In the genomic region with DNA sequence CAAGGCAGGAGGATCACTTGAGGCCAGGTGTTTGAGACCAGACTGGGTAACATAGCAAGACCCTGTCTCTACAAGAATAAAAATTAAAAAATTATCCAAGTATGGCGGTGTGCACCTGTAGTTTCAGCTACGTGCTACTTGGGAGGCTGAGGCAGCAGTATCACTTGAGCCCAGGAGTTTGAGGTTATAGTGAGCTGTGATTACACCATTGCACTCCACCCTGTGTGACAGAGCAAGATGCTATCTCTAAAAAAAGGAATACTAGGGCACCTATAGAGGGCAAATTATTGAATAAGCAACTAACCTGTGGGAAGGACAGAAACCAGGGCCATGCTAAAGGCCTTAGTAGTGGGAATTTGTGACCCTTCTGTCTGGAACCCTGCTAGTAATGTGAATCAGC, we compare ENCODE assay signal across 8 cellular contexts.
"Had no signal": no experiment of that assay in that cellular context is flagged by ENCODE, and none has a peak within 500 bp of the region (broad histone marks: within the 10 kb centered on the region; RNA-seq: fewer than 3 reads in every experiment).

No MANE protein-coding gene starts in this region.

- H3K9me3 Mint-ChIP-seq: IgD-negative memory B cell had no signal

- H3K27ac Mint-ChIP-seq: IgD-negative memory B cell had no signal

- ATAC-seq: HepG2 had no signal

- H3K36me3 Mint-ChIP-seq: IgD-negative memory B cell had no signal

- H3K9ac ChIP-seq: KMS-11 had no signal

- H3K27ac ChIP-seq: HL-60, KMS-11 had no signal

- H3K4me3 Mint-ChIP-seq: IgD-negative memory B cell had no signal

- H3K4me2 ChIP-seq: KMS-11 had no signal

- DNase-seq: Karpas-422, KBM-7, KG1 had no signal

- FAIRE-seq: HepG2, HTR-8/SVneo had no signal
